In the genomic region with DNA sequence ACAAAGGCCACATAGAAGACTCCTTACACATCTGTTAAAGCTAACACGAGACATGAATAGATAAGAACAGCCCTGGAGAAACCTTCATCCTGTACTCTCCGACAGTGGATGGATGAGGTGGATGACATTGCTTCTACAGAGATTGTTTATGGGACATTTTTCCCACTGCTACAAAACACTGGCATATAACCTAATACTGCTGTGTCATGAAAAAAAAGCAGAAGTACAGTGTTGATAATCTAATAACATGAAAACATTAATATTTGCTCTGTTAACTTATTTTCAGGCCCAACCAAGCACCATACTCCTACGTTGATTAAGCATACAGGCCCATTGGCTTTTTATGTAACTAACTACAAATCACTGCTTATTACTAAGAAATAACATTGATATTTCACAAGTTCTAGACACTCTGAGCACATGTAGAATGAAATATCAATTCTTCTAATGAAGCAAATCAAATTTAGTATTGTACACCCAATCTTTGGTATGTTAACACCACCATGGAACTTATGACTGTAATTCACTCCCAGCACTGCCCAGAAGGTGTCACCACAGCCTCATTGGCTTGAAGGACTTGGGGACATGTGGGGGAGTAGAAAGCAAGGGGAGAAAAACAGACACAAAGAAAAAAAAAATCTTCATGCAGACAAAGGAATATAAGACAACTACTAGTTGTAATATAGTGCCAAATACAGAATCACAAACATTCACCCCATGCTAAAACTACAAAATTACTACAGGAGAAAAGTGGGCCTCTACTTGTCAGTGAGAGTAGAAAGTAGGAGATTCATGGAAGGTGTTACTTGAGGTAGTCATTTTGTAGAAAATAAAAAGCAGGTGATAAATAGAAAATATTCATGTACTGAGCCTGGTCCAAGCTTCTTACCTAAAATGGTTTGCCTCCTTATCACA, we compare ENCODE assay signal across 8 cellular contexts.
A peak's percentile ranks its signal among the peaks of the same experiment; 100 is the strongest.
DNase-seq lines count a peak whose midpoint lies in the region; ATAC-seq, FAIRE-seq and TF ChIP-seq lines count a peak whose summit lies in the region.

No MANE protein-coding gene starts in this region.

- H3K36me3 Mint-ChIP-seq in astrocyte (ENCODE audit: low read depth, unreplicated experiment) = no peaks in the 10 kb centered on the region

- no peak overlapping the region for H3K4me3 Mint-ChIP-seq in astrocyte (ENCODE audit: unreplicated experiment)

- H3K4me3 ChIP-seq in OCI-LY1 (ENCODE audit: low read depth, low read length, poor library complexity, severe bottlenecking) (no peak overlapping the region), astrocyte (ENCODE audit: insufficient read depth, low read depth, low read length) (no peak overlapping the region), small intestine (ENCODE audit: low read depth in 1 of 2, low read length in 2 of 2) (no peak overlapping the region)

- H3K4me2 ChIP-seq in OCI-LY1 (ENCODE audit: low read length) (no peak overlapping the region), astrocyte (ENCODE audit: low read length) (no peak overlapping the region)

- H3F3A ChIP-seq in OCI-LY1 (ENCODE audit: insufficient read depth, low read length) = no peaks in the 10 kb centered on the region

- no peaks in the 10 kb centered on the region for H3K9me3 Mint-ChIP-seq in astrocyte (ENCODE audit: unreplicated experiment)

- H3K27ac Mint-ChIP-seq in astrocyte (ENCODE audit: unreplicated experiment) = no peak overlapping the region

- H3K27me3 ChIP-seq in OCI-LY1 (ENCODE audit: insufficient read depth, low read length) (no peaks in the 10 kb centered on the region), astrocyte (ENCODE audit: insufficient read depth, low read length) (no peaks in the 10 kb centered on the region), small intestine (ENCODE audit: control insufficient read depth in 2 of 2, insufficient read depth in 2 of 2, low read length in 2 of 2) (no peaks in the 10 kb centered on the region)

- H2AFZ ChIP-seq in OCI-LY1 (ENCODE audit: low read length) (no peak overlapping the region), astrocyte (ENCODE audit: low read depth, low read length) (no peak overlapping the region)

- no peaks in the 10 kb centered on the region for H3K9me2 ChIP-seq in OCI-LY1 (ENCODE audit: low read depth, low read length)

- DNase-seq in DMS153 (lab: John Stamatoyannopoulos, UW) (peak; percentile 54), KBM-7 (peak; percentile 78), astrocyte (ENCODE audit: low read depth) (peak; percentile 55), hippocampal formation (lab: John Stamatoyannopoulos, UW) (peak; percentile 16 to 40), small intestine (peak; percentile 57), cerebellum (ENCODE audit: low spot score) (no peak)

- H3K36me3 ChIP-seq in OCI-LY1 (ENCODE audit: insufficient read depth, low read length) (no peaks in the 10 kb centered on the region), astrocyte (ENCODE audit: insufficient read depth, low read length) (no peaks in the 10 kb centered on the region), small intestine (ENCODE audit: control insufficient read depth in 2 of 2, insufficient read depth in 2 of 2, low read length in 2 of 2) (no peaks in the 10 kb centered on the region)

- H3K27ac ChIP-seq in OCI-LY1 (ENCODE audit: low read depth, low read length, poor library complexity, severe bottlenecking) (no peak overlapping the region), astrocyte (ENCODE audit: low read depth, low read length) (no peak overlapping the region), small intestine (ENCODE audit: low read depth in 1 of 2, low read length in 1 of 2) (no peak overlapping the region)

- in situ Hi-C loops in KBM-7 (cut with MboI; ENCODE audit: low pct_unique_long_range_greater_than_20kb, low sequenced_read_pairs) = no loop called here

- peaks cover 3% of the 10 kb centered on the region for H3K4me1 Mint-ChIP-seq in astrocyte (ENCODE audit: low read depth, unreplicated experiment)

- H3K9me3 ChIP-seq in OCI-LY1 (ENCODE audit: low read length) (no peaks in the 10 kb centered on the region), astrocyte (ENCODE audit: insufficient read depth, low read depth, low read length) (no peaks in the 10 kb centered on the region), small intestine (ENCODE audit: control insufficient read depth, low read depth) (no peaks in the 10 kb centered on the region)

- FAIRE-seq in astrocyte (lab: Jason Lieb, UNC) (peak; percentile 92), small intestine (lab: Jason Lieb, UNC) (no peak)

- WGBS in small intestine, 3 donors = 82 to 84% (median 84%) methylated on average over 3 of the region's 3 CpGs

- no peaks in the 10 kb centered on the region for H3K79me2 ChIP-seq in OCI-LY1 (ENCODE audit: insufficient read depth, low read length)
- no peaks in the 10 kb centered on the region for H3K79me2 ChIP-seq in astrocyte (ENCODE audit: insufficient read depth, low read length)

- TF ChIP-seq CTCF in OCI-LY1 (IDR thresholded peaks at IDR 0.05; ENCODE audit: low read length) (peak; percentile 87), astrocyte (IDR thresholded peaks at IDR 0.05; ENCODE audit: insufficient read depth, low read depth, low read length) (peak; percentile 93)

- H3K4me1 ChIP-seq in OCI-LY1 (ENCODE audit: insufficient read depth, low read length, severe bottlenecking) = no peaks in the 10 kb centered on the region
- H3K4me1 ChIP-seq in astrocyte (ENCODE audit: insufficient read depth, low read length) = no peaks in the 10 kb centered on the region
- no peaks in the 10 kb centered on the region for H3K4me1 ChIP-seq in small intestine (ENCODE audit: control insufficient read depth in 2 of 2, insufficient read depth in 1 of 2, low read depth in 1 of 2, low read length in 1 of 2)

- no peaks in the 10 kb centered on the region for H3K27me3 Mint-ChIP-seq in astrocyte (ENCODE audit: low read depth, unreplicated experiment)

- H4K20me1 ChIP-seq in OCI-LY1 (ENCODE audit: insufficient read depth, low read length) = no peaks in the 10 kb centered on the region
- no peaks in the 10 kb centered on the region for H4K20me1 ChIP-seq in astrocyte (ENCODE audit: insufficient read depth, low read length)

- peak; percentile 80 for ATAC-seq in GM21423 (IDR thresholded peaks at IDR 0.05; ENCODE audit: unreplicated experiment)

- no peak overlapping the region for H3K9ac ChIP-seq in OCI-LY1 (ENCODE audit: low read length)
- no peak overlapping the region for H3K9ac ChIP-seq in astrocyte (ENCODE audit: low read length)
